In genomic region chr2:130191319-130191718, GRCh38 we compare ENCODE assay signal across 21 cellular contexts. TPM values are rescaled to one million over a fixed set of nuclear protein-coding genes. Genes with fewer than 3 reads are reported as not detected.
"Had no signal": no experiment of that assay in that cellular context is flagged by ENCODE, and none has a peak within 500 bp of the region (broad histone marks: within the 10 kb centered on the region; RNA-seq: fewer than 3 reads in every experiment).

No MANE protein-coding gene starts in this region.

RNA-seq across cellular contexts. Expression of gene TUBA3E, which starts 6.9 kb away (rescaled TPM):
- total RNA-seq: kidney, left colon, left lung, liver, lower lobe of right lung, mammary epithelial cell, mesothelial cell of epicardium, mononuclear cell, natural killer cell, occipital lobe, osteocyte, posterior vena cava, pulmonary artery endothelial cell, renal cortical epithelial cell, right lobe of liver, skeletal muscle tissue, smooth muscle cell, temporal lobe, tibial nerve, urinary bladder, vagina had no signal

RNA-seq across cellular contexts. Expression of gene CCDC74B, which starts 46.4 kb away (rescaled TPM):
- total RNA-seq: skeletal muscle tissue had no signal
